1 cellular context compared by ENCODE assay signal in the genomic region with DNA sequence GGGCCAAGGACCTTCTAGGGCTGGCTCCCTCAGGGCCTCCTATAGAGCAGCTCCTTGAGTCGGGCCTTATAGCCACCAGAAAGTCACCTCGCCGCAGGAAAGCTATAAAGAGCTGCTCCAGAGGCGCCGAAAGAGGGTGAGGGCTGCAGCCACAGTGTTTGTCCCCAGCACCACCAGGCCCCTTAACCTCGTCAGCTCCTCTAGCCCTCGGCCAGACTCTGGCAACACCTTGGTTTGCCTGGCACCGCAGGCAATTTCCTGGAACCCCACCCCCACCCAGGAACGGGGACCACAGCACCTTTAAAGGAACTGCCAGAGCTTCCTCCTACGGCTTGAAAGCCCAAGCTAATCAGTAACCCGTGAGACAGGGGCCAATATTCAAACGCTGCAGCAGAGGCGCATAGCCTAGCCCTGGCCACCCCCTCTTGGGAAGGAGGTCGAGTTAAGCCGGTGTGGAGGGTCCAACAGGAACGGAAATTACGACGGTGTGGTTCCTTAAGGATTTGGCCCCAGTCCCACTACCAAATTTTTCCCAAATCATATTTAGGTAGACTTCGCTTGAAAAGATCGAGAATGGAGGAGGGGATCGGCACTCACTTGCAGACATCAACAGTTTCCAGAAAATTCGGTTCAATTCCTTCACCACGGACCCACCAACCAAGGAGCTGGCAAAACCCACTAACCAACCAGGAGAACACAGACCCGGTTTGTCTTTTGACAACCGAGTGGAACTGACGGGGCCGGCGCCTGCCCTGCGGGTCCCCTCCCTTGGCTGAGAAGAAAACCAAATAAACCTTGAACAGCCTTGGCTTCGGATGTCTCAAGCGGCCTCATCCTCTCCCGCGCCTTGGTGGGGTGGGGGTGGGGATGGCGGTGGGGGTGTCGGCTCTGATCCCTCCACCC.
TF ChIP-seq lines count a peak whose summit lies in the region.

No MANE protein-coding gene starts in this region.

TF ChIP-seq in endothelial cell of umbilical vein, 7 proteins besides CTCF, POLR2A, EP300 and RAD21:
- TF ChIP-seq EZH2 (IDR thresholded peaks at IDR 0.05; ENCODE audit: borderline replicate concordance, low read depth, low read length, severe bottlenecking) (no peak), MYC (IDR thresholded peaks at IDR 0.05; ENCODE audit: low read depth, low read length) (no peak)
